In the genomic region with DNA sequence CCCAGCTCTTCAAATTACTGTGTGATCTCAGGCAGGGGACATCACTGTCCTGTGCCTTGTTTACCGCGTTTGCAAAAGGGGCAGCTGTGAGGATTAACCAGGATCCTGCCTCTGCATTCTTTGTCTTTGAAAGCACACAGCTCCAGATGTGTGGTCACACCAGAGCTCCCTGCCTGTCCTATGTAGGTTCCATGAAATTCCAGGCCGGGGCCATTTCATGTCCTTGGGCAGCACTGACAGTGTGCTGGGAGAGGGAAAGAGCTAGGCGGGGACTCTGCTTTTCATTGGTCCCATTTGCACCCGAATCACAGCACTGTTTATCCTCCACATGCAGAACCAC, we compare ENCODE assay signal across 17 cellular contexts. TPM values are rescaled to one million over a fixed set of nuclear protein-coding genes. Genes with fewer than 3 reads are reported as not detected.
DNase-seq lines count a peak whose midpoint lies in the region; ATAC-seq, FAIRE-seq and TF ChIP-seq lines count a peak whose summit lies in the region.
"Had no signal": no experiment of that assay in that cellular context is flagged by ENCODE, and none has a peak within 500 bp of the region (broad histone marks: within the 10 kb centered on the region; RNA-seq: fewer than 3 reads in every experiment).

No MANE protein-coding gene starts in this region.

- H3K79me2 ChIP-seq in H9 (ENCODE audit: insufficient read depth, low read length): no peaks in the 10 kb centered on the region

- no peaks in the 10 kb centered on the region for H3K9me3 ChIP-seq in CD4-positive, alpha-beta T cell (ENCODE audit: control insufficient read depth, low read length)
- H3K9me3 ChIP-seq in HUES48 (ENCODE audit: control insufficient read depth, insufficient read depth, low read length) (no peaks in the 10 kb centered on the region), endodermal cell (ENCODE audit: control insufficient read depth, low read length) (no peaks in the 10 kb centered on the region), neuronal stem cell (replicated peaks in 1 of 2; ENCODE audit: control insufficient read depth in 2 of 2, insufficient read depth in 1 of 2, low read depth in 1 of 2, low read length in 2 of 2) (no peaks in the 10 kb centered on the region), H9 (ENCODE audit: control insufficient read depth, low read depth, low read length) (no peaks in the 10 kb centered on the region)

- peaks cover 21% of the 10 kb centered on the region for H3K4me1 ChIP-seq in HUES48 (ENCODE audit: control insufficient read depth, insufficient read depth, low read length)
- peaks cover 7% of the 10 kb centered on the region for H3K4me1 ChIP-seq in endodermal cell (ENCODE audit: control insufficient read depth, insufficient read depth, low read length)
- peaks cover 14 to 18% of the 10 kb centered on the region in 2 donors for H3K4me1 ChIP-seq in neuronal stem cell (ENCODE audit: control insufficient read depth in 2 of 2, insufficient read depth in 1 of 2, low read depth in 1 of 2, low read length in 2 of 2)
- H3K4me1 ChIP-seq in H9 (ENCODE audit: insufficient read depth, low read length): no peaks in the 10 kb centered on the region

- no peak overlapping the region for H2BK5ac ChIP-seq in neuronal stem cell (ENCODE audit: low read length)
- no peak overlapping the region for H2BK5ac ChIP-seq in H9 (ENCODE audit: insufficient read length, low read length)

- no peak overlapping the region for H3K4me3 Mint-ChIP-seq in CD4-positive, alpha-beta T cell
- H3K4me3 Mint-ChIP-seq in endodermal cell (no peak overlapping the region), H9 (peak overlapping the region in 1 of 2 experiments; percentile 50; a peak in 1 of 5 replicates)
- H3K4me3 Mint-ChIP-seq: B cell; CD4-positive, alpha-beta memory T cell; HFFc6 had no signal

- peak overlapping the region; percentile 99 for H3K27ac Mint-ChIP-seq in CD4-positive, alpha-beta T cell
- H3K27ac Mint-ChIP-seq in endodermal cell (peak overlapping the region; percentile 39), H9 (no peak overlapping the region; a peak in 1 of 7 replicates)
- H3K27ac Mint-ChIP-seq: B cell, HFFc6 had no signal

- no peaks in the 10 kb centered on the region for H3K79me1 ChIP-seq in neuronal stem cell (ENCODE audit: low read depth, low read length)
- H3K79me1 ChIP-seq in H9 (ENCODE audit: insufficient read depth, low read depth, low read length, poor library complexity, severe bottlenecking): no peaks in the 10 kb centered on the region

- no peak for TF ChIP-seq CTCF in CD4-positive, alpha-beta T cell (IDR thresholded peaks at IDR 0.05)
- TF ChIP-seq CTCF in endodermal cell (conservative IDR thresholded peaks at IDR 0.05): no peak
- no peak for TF ChIP-seq CTCF in D721Med (IDR thresholded peaks at IDR 0.05; ENCODE audit: insufficient read depth, missing control alignments)
- TF ChIP-seq CTCF in H9 (conservative IDR thresholded peaks at IDR 0.05): no peak

- no peak for FAIRE-seq in D721Med (lab: Jason Lieb, UNC)
- FAIRE-seq: A204.1 had no signal

- H3K56ac ChIP-seq in H9 (ENCODE audit: insufficient read length, low read depth, low read length): no peak overlapping the region

- 52 to 60% methylated on average over 3 to 5 of the region's 5 CpGs for WGBS in endodermal cell (ENCODE audit: insufficient coverage in 1 of 2, insufficient read length in 1 of 2), 2 experiments
- WGBS in neuronal stem cell (ENCODE audit: extremely low coverage in 2 of 2, insufficient read length in 2 of 2, insufficient replicate concordance in 1 of 2), 2 donors: no CpG with 5 or more reads among the region's 5 CpGs
- no CpG with 5 or more reads among the region's 5 CpGs for WGBS in H9 (ENCODE audit: extremely low coverage, insufficient read length, low lambda C conversion rate)

- CTCF ChIA-PET in CD4-positive, alpha-beta T cell (lab: Charles Lee): no interaction called here

- no peak overlapping the region for H4K5ac ChIP-seq in H9 (ENCODE audit: insufficient read length, low read depth, low read length)

- no peak overlapping the region for H3K4me2 ChIP-seq in neuronal stem cell (ENCODE audit: insufficient read depth, low read length, poor library complexity, severe bottlenecking)
- H3K4me2 ChIP-seq in H9 (ENCODE audit: insufficient read depth, insufficient read length, low read length): no peak overlapping the region

- H2AFZ ChIP-seq in neuronal stem cell (ENCODE audit: low read length) (no peak overlapping the region), H9 (ENCODE audit: low read length) (no peak overlapping the region)

- no peak overlapping the region for H3T11ph ChIP-seq in H9 (ENCODE audit: low read length)

- H3K9me3 Mint-ChIP-seq in CD4-positive, alpha-beta T cell: no peaks in the 10 kb centered on the region
- H3K9me3 Mint-ChIP-seq in endodermal cell (no peaks in the 10 kb centered on the region), H9 (no peaks in the 10 kb centered on the region)
- H3K9me3 Mint-ChIP-seq: CD4-positive, alpha-beta memory T cell; HFFc6 had no signal

- no peak for DNase-seq in CD4-positive, alpha-beta T cell
- DNase-seq in endodermal cell (no peak), neuronal stem cell (ENCODE audit: low spot score) (no peak), D721Med (ENCODE audit: insufficient read length, low spot score) (no peak), H9 (no peak), SHP77 treated with DMSO at 0.1 percent for 48 hours (lab: John Stamatoyannopoulos, UW) (no peak)
- DNase-seq: CD4-positive, alpha-beta memory T cell; DMS53; GF-D8; GOT3; HCEC 1CT; HFFc6; IMR-90; KBM-7 had no signal

- H3K9ac ChIP-seq in HUES48 (ENCODE audit: low read depth, low read length) (no peak overlapping the region), endodermal cell (ENCODE audit: extremely low read depth, low read length, poor library complexity, severe bottlenecking) (no peak overlapping the region), neuronal stem cell (ENCODE audit: low read depth, low read length, poor library complexity) (peak overlapping the region; percentile 12), H9 (ENCODE audit: extremely low read depth, insufficient read length, low read length) (no peak overlapping the region)

- H2BK15ac ChIP-seq in neuronal stem cell (ENCODE audit: low read length): peak overlapping the region; percentile 76
- H2BK15ac ChIP-seq in H9 (ENCODE audit: low read depth, low read length): no peak overlapping the region

- H3K14ac ChIP-seq in neuronal stem cell (ENCODE audit: low read length) (no peak overlapping the region), H9 (ENCODE audit: insufficient read depth, low read length) (no peak overlapping the region)

- no peaks in the 10 kb centered on the region for H3K23me2 ChIP-seq in H9 (ENCODE audit: insufficient read length, low read depth, low read length, poor library complexity, severe bottlenecking)

- peaks cover 46% of the 10 kb centered on the region for H3K4me1 Mint-ChIP-seq in CD4-positive, alpha-beta T cell (ENCODE audit: low read depth)
- H3K4me1 Mint-ChIP-seq in endodermal cell (peaks cover 25% of the 10 kb centered on the region), H9 (peaks cover 36 to 53% of the 10 kb centered on the region in 2 experiments)
- H3K4me1 Mint-ChIP-seq: B cell had no signal

- H3K36me3 ChIP-seq in HUES48 (ENCODE audit: control insufficient read depth, insufficient read depth, low read length) (no peaks in the 10 kb centered on the region), endodermal cell (ENCODE audit: control insufficient read depth, insufficient read depth, low read length) (no peaks in the 10 kb centered on the region), neuronal stem cell (replicated peaks in 1 of 2; ENCODE audit: control insufficient read depth in 2 of 2, insufficient read depth in 2 of 2, low read length in 2 of 2) (no peaks in the 10 kb centered on the region)

- H2BK120ac ChIP-seq in neuronal stem cell (ENCODE audit: low read depth, low read length): no peak overlapping the region
- H2BK120ac ChIP-seq in H9 (ENCODE audit: low read depth, low read length, poor library complexity, severe bottlenecking): no peak overlapping the region

- H3K4me3 ChIP-seq in HUES48 (ENCODE audit: low read depth, low read length) (no peak overlapping the region), endodermal cell (ENCODE audit: low read length) (no peak overlapping the region), neuronal stem cell (ENCODE audit: low read length in 2 of 2) (no peak overlapping the region)

- POLR2A ChIA-PET in CD4-positive, alpha-beta T cell (lab: Charles Lee): interaction anchor here (1.8 to 7.0 kb wide), 2 partner anchors 17 to 25 kb away, joined by 4 to 38 read pairs; no protein-coding TSS in a partner anchor

- H4K91ac ChIP-seq in neuronal stem cell (ENCODE audit: low read depth, low read length, poor library complexity) (no peak overlapping the region), H9 (ENCODE audit: insufficient read length, low read depth, low read length) (no peak overlapping the region)

- H4K8ac ChIP-seq in neuronal stem cell (ENCODE audit: low read depth, low read length) (no peak overlapping the region), H9 (replicated peaks; ENCODE audit: insufficient read length, low read depth, low read length) (no peak overlapping the region)

- H2BK12ac ChIP-seq in neuronal stem cell (ENCODE audit: low read length) (no peak overlapping the region), H9 (ENCODE audit: insufficient read length, low read depth, low read length) (no peak overlapping the region)

- H2AK5ac ChIP-seq in neuronal stem cell (ENCODE audit: low read depth, low read length) (peak overlapping the region; percentile 76), H9 (ENCODE audit: insufficient read length, low read length) (no peak overlapping the region)

- no peak overlapping the region for H3K27ac ChIP-seq in CD4-positive, alpha-beta T cell (ENCODE audit: low read depth, low read length)
- H3K27ac ChIP-seq in HUES48 (ENCODE audit: low read depth, low read length) (peak overlapping the region; percentile 39), endodermal cell (ENCODE audit: low read depth, low read length) (no peak overlapping the region), neuronal stem cell (replicated peaks; ENCODE audit: low read length) (no peak overlapping the region), H9 (ENCODE audit: insufficient read length, low read depth, low read length) (no peak overlapping the region)

- no peak for ATAC-seq in CD4-positive, alpha-beta T cell (ENCODE audit: poor library complexity)

- no peaks in the 10 kb centered on the region for H3K27me3 ChIP-seq in CD4-positive, alpha-beta T cell (ENCODE audit: control insufficient read depth, insufficient read depth, low read length)
- H3K27me3 ChIP-seq in HUES48 (ENCODE audit: control insufficient read depth, insufficient read depth, low read length): no peaks in the 10 kb centered on the region
- H3K27me3 ChIP-seq in endodermal cell (ENCODE audit: control insufficient read depth, insufficient read depth, low read length, poor library complexity, severe bottlenecking): no peaks in the 10 kb centered on the region
- no peaks in the 10 kb centered on the region for H3K27me3 ChIP-seq in neuronal stem cell (ENCODE audit: control insufficient read depth in 3 of 3, insufficient read depth in 3 of 3, low read depth in 1 of 3, low read length in 3 of 3)
- no peaks in the 10 kb centered on the region for H3K27me3 ChIP-seq in H9 (ENCODE audit: insufficient read depth, low read length)

- no peaks in the 10 kb centered on the region for H3K27me3 Mint-ChIP-seq in CD4-positive, alpha-beta T cell
- H3K27me3 Mint-ChIP-seq in endodermal cell (ENCODE audit: insufficient read depth) (peaks cover 1% of the 10 kb centered on the region), H9 (ENCODE audit: low read depth) (peaks cover 6% of the 10 kb centered on the region)
- H3K27me3 Mint-ChIP-seq: CD4-positive, alpha-beta memory T cell had no signal

- H3K4ac ChIP-seq in neuronal stem cell (ENCODE audit: low read length) (no peak overlapping the region), H9 (ENCODE audit: low read depth, low read length) (no peak overlapping the region)

- H3K36me3 Mint-ChIP-seq in CD4-positive, alpha-beta T cell (ENCODE audit: low read depth): peaks cover 94% of the 10 kb centered on the region
- no peaks in the 10 kb centered on the region for H3K36me3 Mint-ChIP-seq in endodermal cell (ENCODE audit: low read depth)
- H3K36me3 Mint-ChIP-seq in H9 (ENCODE audit: insufficient read depth in 1 of 3, low read depth in 3 of 3): no peaks in the 10 kb centered on the region

- intact Hi-C loops in CD4-positive, alpha-beta T cell (cut with DNase I, micrococcal nuclease): no loop called here

- H3K23ac ChIP-seq in neuronal stem cell (ENCODE audit: low read depth, low read length, poor library complexity) (no peak overlapping the region), H9 (ENCODE audit: insufficient read length, low read depth, low read length) (no peak overlapping the region)

- H4K20me1 ChIP-seq in H9 (ENCODE audit: control insufficient read depth, insufficient read depth, insufficient read length): peaks cover 3% of the 10 kb centered on the region

- H3K18ac ChIP-seq in neuronal stem cell (ENCODE audit: low read length) (peak overlapping the region; percentile 88), H9 (ENCODE audit: insufficient read length, low read depth, low read length) (no peak overlapping the region)

- no peak overlapping the region for H2BK20ac ChIP-seq in H9 (ENCODE audit: low read depth, low read length, poor library complexity, severe bottlenecking)

RNA-seq across cellular contexts. Expression of gene SELENON, which starts 42.2 kb away (rescaled TPM):
- total RNA-seq in CD4-positive, alpha-beta T cell: 10 to 100 TPM; 25.3 to 25.7 TPM
- total RNA-seq in endodermal cell: 10 to 100 TPM; 91.2 to 93.3 TPM
- polyA plus RNA-seq in endodermal cell (2013, experiment 1 of 2): 127 TPM
- 114 TPM for polyA plus RNA-seq in endodermal cell (2013, experiment 2 of 2)
- polyA plus RNA-seq in neuronal stem cell (2013, experiment 1 of 2): 92.8 TPM
- 91.3 TPM for polyA plus RNA-seq in neuronal stem cell (2013, experiment 2 of 2)
- 89.0 and 90.9 TPM in 2 replicates for total RNA-seq in H9 (2021)

Comparison
In these comparisons a context has a peak if more than half of its experiments do, and no peak if none do; other contexts are left out.
1. H3K27ac Mint-ChIP-seq: peak in CD4-positive, alpha-beta T cell (single experiment) and endodermal cell (single experiment); none in H9 (0 of 3).